8 cellular contexts compared by ENCODE assay signal in genomic region chr17:409848-410673, GRCh38. TPM values are rescaled to one million over a fixed set of nuclear protein-coding genes. Genes with fewer than 3 reads are reported as not detected.
DNase-seq lines count a peak whose midpoint lies in the region; ATAC-seq and TF ChIP-seq lines count a peak whose summit lies in the region.

No MANE protein-coding gene starts in this region.

- POLR2A ChIA-PET in activated B cell treated with CpG ODN at 0.5 μM for 24 hours (lab: Charles Lee), result interaction anchor here (0.7 to 1.1 kb wide), 3 partner anchors 81 to 587 kb away, joined by 3 read pairs; partner anchors contain the start of gene TIMM22

- H3F3A ChIP-seq in smooth muscle cell (ENCODE audit: low read depth), result peaks cover 6% of the 10 kb centered on the region

- H3K4me3 ChIP-seq in smooth muscle cell, result peak overlapping the region; percentile 80

- H3K27me3 Mint-ChIP-seq in activated B cell treated with CpG ODN at 0.5 μM for 24 hours (no peaks in the 10 kb centered on the region), immature natural killer cell (ENCODE audit: low read depth in 3 of 3) (peaks cover 19 to 27% (median 25%) of the 10 kb centered on the region in 3 donors)

- H3K9ac ChIP-seq in smooth muscle cell (ENCODE audit: low read depth), result peak overlapping the region; percentile 87

- H2AFZ ChIP-seq in smooth muscle cell (ENCODE audit: low read depth), result peak overlapping the region; percentile 90

- H4K20me1 ChIP-seq in smooth muscle cell (ENCODE audit: low read depth), result no peaks in the 10 kb centered on the region

- H3K4me2 ChIP-seq in smooth muscle cell, result peak overlapping the region; percentile 97

- no peaks in the 10 kb centered on the region for H3K27me3 ChIP-seq in smooth muscle cell (ENCODE audit: low read depth)

- CTCF ChIA-PET in activated B cell treated with CpG ODN at 0.5 μM for 24 hours (lab: Charles Lee), result interaction anchor here (3.2 kb wide), 1 partner anchor 291 kb away, joined by 86 read pairs; no protein-coding TSS in a partner anchor

- TF ChIP-seq CTCF in activated B cell treated with CpG ODN at 0.5 μM for 24 hours (IDR thresholded peaks at IDR 0.05), result no peak
- peak; percentile 6 for TF ChIP-seq CTCF in smooth muscle cell (IDR thresholded peaks at IDR 0.05; ENCODE audit: borderline replicate concordance, insufficient read depth, poor library complexity, severe bottlenecking)

- no peaks in the 10 kb centered on the region for H3K9me3 Mint-ChIP-seq in activated B cell treated with CpG ODN at 0.5 μM for 24 hours
- H3K9me3 Mint-ChIP-seq in immature natural killer cell, result no peaks in the 10 kb centered on the region

- WGBS in smooth muscle cell (ENCODE audit: low lambda C conversion rate), result 1% methylated on average over 66 of the region's 87 CpGs

- intact Hi-C loops in activated B cell treated with CpG ODN at 0.5 μM for 24 hours (cut with micrococcal nuclease), result loop anchor here (1.0 kb wide), 1 partner anchor 586 kb away; no protein-coding TSS in a partner anchor

- no peaks in the 10 kb centered on the region for H3K79me2 ChIP-seq in smooth muscle cell (ENCODE audit: low read depth)

- in situ Hi-C loops in GM18951 (cut with MboI; ENCODE audit: low sequenced_read_pairs, unreplicated experiment), result loop anchor here (10.0 kb wide), 1 partner anchor 295 kb away; no protein-coding TSS in a partner anchor

- peaks cover 11% of the 10 kb centered on the region for H3K36me3 Mint-ChIP-seq in activated B cell treated with CpG ODN at 0.5 μM for 24 hours (ENCODE audit: low read depth)
- H3K36me3 Mint-ChIP-seq in immature natural killer cell, result peaks cover 0 to 4% (median 0%) of the 10 kb centered on the region in 3 donors

- H3K36me3 ChIP-seq in smooth muscle cell (ENCODE audit: low read depth), result no peaks in the 10 kb centered on the region

- H3K4me3 Mint-ChIP-seq in activated B cell treated with CpG ODN at 0.5 μM for 24 hours (peak overlapping the region; percentile 88), immature natural killer cell (peak overlapping the region; percentile 88 to 94 (median 89))

- peaks cover 3% of the 10 kb centered on the region for H3K4me1 ChIP-seq in smooth muscle cell (ENCODE audit: low read depth)

- ATAC-seq in HG03175 (IDR thresholded peaks at IDR 0.05; ENCODE audit: unreplicated experiment) (peak; percentile 87), activated B cell treated with CpG ODN at 0.5 μM for 24 hours (ENCODE audit: low read depth) (peak; percentile 84)

- DNase-seq in AG08396 (ENCODE audit: low spot score) (peak; percentile 100), NCI-H226 (peak; percentile 93), activated B cell treated with CpG ODN at 0.5 μM for 24 hours (peak; percentile 99), immature natural killer cell (peak; percentile 98 to 100 (median 99)), smooth muscle cell (lab: John Stamatoyannopoulos, UW; ENCODE audit: unreplicated experiment) (peak; percentile 99)
- DNase-seq in central memory CD4-positive, alpha-beta T cell, result peak; percentile 98

- peak overlapping the region; percentile 91 for H3K27ac Mint-ChIP-seq in activated B cell treated with CpG ODN at 0.5 μM for 24 hours
- H3K27ac Mint-ChIP-seq in immature natural killer cell, result peak overlapping the region; percentile 92 to 99 (median 97)

- peaks cover 47% of the 10 kb centered on the region for H3K4me1 Mint-ChIP-seq in activated B cell treated with CpG ODN at 0.5 μM for 24 hours
- H3K4me1 Mint-ChIP-seq in immature natural killer cell, result peaks cover 55 to 59% of the 10 kb centered on the region in 2 donors

- no peaks in the 10 kb centered on the region for H3K9me3 ChIP-seq in smooth muscle cell (replicated peaks; ENCODE audit: low read depth)

- H3K27ac ChIP-seq in smooth muscle cell (ENCODE audit: low read depth), result peak overlapping the region; percentile 55

- TF ChIP-seq POLR2A in GM18951 (IDR thresholded peaks at IDR 0.05; ENCODE audit: extremely low read depth, insufficient read depth, insufficient read length), result peak; percentile 91

RNA-seq across cellular contexts. Expression of gene RFLNB, which starts 35.7 kb away (rescaled TPM):
- total RNA-seq in activated B cell treated with CpG ODN at 0.5 μM for 24 hours (4.6 and 4.7 TPM in 2 replicates), smooth muscle cell (28.1 and 37.7 TPM in 2 replicates)
- polyA plus RNA-seq in immature natural killer cell (10 to 100 TPM in 2 of 3 donors, 1 to 10 TPM in 1; 7.0 to 16.4 (median 10.4) TPM), smooth muscle cell (33.4 and 36.6 TPM in 2 replicates)

RNA-seq across cellular contexts. Expression of gene RPH3AL, which starts 57.5 kb away (rescaled TPM):
- 5.2 and 6.0 TPM in 2 replicates for total RNA-seq in activated B cell treated with CpG ODN at 0.5 μM for 24 hours
- 10 to 100 TPM in 1 of 3 donors, 1 to 10 TPM in 2; 4.2 to 10.3 (median 4.5) TPM for polyA plus RNA-seq in immature natural killer cell
- 0.67 and 1.8 TPM in 2 replicates for total RNA-seq in smooth muscle cell
- polyA plus RNA-seq in smooth muscle cell, result 1.3 and 3.3 TPM in 2 replicates

Comparison
In these comparisons a context has a peak if more than half of its experiments do, and no peak if none do; other contexts are left out.
1. Peak in every context shown above with its lines: DNase-seq, ATAC-seq, H3K4me3 ChIP-seq and H3K27ac ChIP-seq.